Comparison of ENCODE assay signal across 18 cellular contexts in the genomic region with DNA sequence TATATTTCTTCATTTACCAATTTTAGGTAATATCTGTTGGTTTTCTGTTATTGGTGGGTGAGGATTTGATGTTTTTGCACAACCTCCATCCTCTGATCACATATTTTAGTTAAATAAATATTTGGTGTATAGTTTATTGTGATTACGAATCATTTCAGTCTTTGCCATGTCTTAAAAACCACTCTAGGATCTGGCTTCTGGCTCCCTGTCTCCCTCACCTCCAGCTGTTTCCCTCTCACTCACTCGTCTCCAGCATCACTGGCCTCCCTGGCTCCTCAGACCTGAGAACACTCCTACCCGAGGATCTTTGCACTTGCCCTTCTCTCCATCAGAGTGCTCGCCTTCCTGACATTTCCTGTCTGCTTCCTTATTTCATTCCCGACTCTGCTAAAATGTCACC. TPM values are rescaled to one million over a fixed set of nuclear protein-coding genes. Genes with fewer than 3 reads are reported as not detected.
DNase-seq lines count a peak whose midpoint lies in the region; ATAC-seq, FAIRE-seq and TF ChIP-seq lines count a peak whose summit lies in the region.
"Had no signal": no experiment of that assay in that cellular context is flagged by ENCODE, and none has a peak within 500 bp of the region (broad histone marks: within the 10 kb centered on the region; RNA-seq: fewer than 3 reads in every experiment).

No MANE protein-coding gene starts in this region.

- CTCF ChIA-PET in H1 (lab: Charles Lee; ENCODE audit: partially characterized antibody) (interaction anchor here (0.6 kb wide), 1 partner anchor 47 kb away, joined by 3 read pairs; no protein-coding TSS in a partner anchor), T-cell (lab: Charles Lee) (no interaction called here)

- H3K23ac ChIP-seq in H1 (ENCODE audit: insufficient read length) (no peak overlapping the region), neuronal stem cell (ENCODE audit: low read depth, low read length, poor library complexity) (no peak overlapping the region)

- TF ChIP-seq EP300 in H1 (IDR thresholded peaks at IDR 0.05; ENCODE audit: borderline replicate concordance in 1 of 2, low read depth in 2 of 2, low read length in 2 of 2), result no peak

- H4K20me1 ChIP-seq in H1 (replicated peaks in 1 of 2; ENCODE audit: control insufficient read depth in 1 of 2, insufficient read depth in 2 of 2, low read length in 2 of 2), result no peaks in the 10 kb centered on the region
- H4K20me1 ChIP-seq: BLaER1 had no signal

- H3K4me2 ChIP-seq in H1 (ENCODE audit: insufficient read depth in 1 of 2, low read depth in 2 of 2, low read length in 2 of 2) (no peak overlapping the region), neuronal stem cell (ENCODE audit: insufficient read depth, low read length, poor library complexity, severe bottlenecking) (no peak overlapping the region)
- H3K4me2 ChIP-seq: BLaER1 had no signal

- whole genome bisulfite sequencing in H1 (ENCODE audit: extremely low coverage in 1 of 2, insufficient coverage in 1 of 2, insufficient read length in 1 of 2, insufficient replicate concordance in 2 of 2, low coverage in 1 of 2, low lambda C conversion rate in 2 of 2, missing lambda C conversion rate in 1 of 2), 2 experiments, result 84% methylated on average over 5 of the region's 5 CpGs; no CpG with 5 or more reads in 1 of the 2 experiments
- no CpG with 5 or more reads among the region's 5 CpGs for WGBS in neuronal stem cell (ENCODE audit: extremely low coverage in 2 of 2, insufficient read length in 2 of 2, insufficient replicate concordance in 1 of 2), 2 donors

- H3K36me3 Mint-ChIP-seq in T-cell, result no peaks in the 10 kb centered on the region
- H3K36me3 Mint-ChIP-seq: CD14-positive monocyte; CD4-positive, alpha-beta memory T cell had no signal

- no peaks in the 10 kb centered on the region for H3K4me1 Mint-ChIP-seq in T-cell
- H3K4me1 Mint-ChIP-seq: CD4-positive, alpha-beta memory T cell had no signal

- no peak overlapping the region for H3K9ac ChIP-seq in H1 (replicated peaks in 1 of 4; ENCODE audit: extremely low read depth in 1 of 4, low read depth in 3 of 4, low read length in 3 of 4)
- no peak overlapping the region for H3K9ac ChIP-seq in neuronal stem cell (ENCODE audit: low read depth, low read length, poor library complexity)
- H3K9ac ChIP-seq: BLaER1 had no signal

- no peaks in the 10 kb centered on the region for H3K79me2 ChIP-seq in H1 (ENCODE audit: control insufficient read depth in 1 of 2, insufficient read depth in 2 of 2, low read length in 2 of 2)

- DNase-seq in NCI-H2227 treated with DMSO at 0.1 percent for 48 hours (lab: John Stamatoyannopoulos, UW) (peak; percentile 12), NCI-H2227 (lab: John Stamatoyannopoulos, UW; ENCODE audit: unreplicated experiment) (no peak), H1 (ENCODE audit: low read depth in 1 of 2, low spot score in 2 of 2) (no peak), neuronal stem cell (ENCODE audit: low spot score) (no peak), T-cell (no peak), NCI-H128 (lab: John Stamatoyannopoulos, UW; ENCODE audit: unreplicated experiment) (no peak)
- DNase-seq: CD4-positive, alpha-beta memory T cell; DMS153; DMS79; GDM1; GOT3; H9 had no signal

- H3K9me3 Mint-ChIP-seq in T-cell, result no peaks in the 10 kb centered on the region
- H3K9me3 Mint-ChIP-seq: CD4-positive, alpha-beta memory T cell; H9 had no signal

- no peak for TF ChIP-seq RAD21 in H1 (IDR thresholded peaks at IDR 0.05 in 1 of 2, conservative IDR thresholded peaks at IDR 0.05 in 1 of 2; ENCODE audit: low read depth in 2 of 2, low read length in 2 of 2)

- TF ChIP-seq CTCF in H1 (IDR thresholded peaks at IDR 0.05; ENCODE audit: control extremely low read depth in 1 of 3, insufficient read depth in 1 of 3, low read depth in 1 of 3, low read length in 3 of 3), result no peak

- no peaks in the 10 kb centered on the region for H3K36me3 ChIP-seq in H1 (ENCODE audit: control insufficient read depth in 2 of 4, insufficient read depth in 4 of 4, low read length in 3 of 4)
- no peaks in the 10 kb centered on the region for H3K36me3 ChIP-seq in neuronal stem cell (replicated peaks in 1 of 2; ENCODE audit: control insufficient read depth in 2 of 2, insufficient read depth in 2 of 2, low read length in 2 of 2)
- H3K36me3 ChIP-seq: BLaER1 had no signal

- H2BK20ac ChIP-seq in H1 (ENCODE audit: low read length), result peak overlapping the region; percentile 21; the same call in 1 of the 2 replicates

- H3K4me3 Mint-ChIP-seq in T-cell, result no peak overlapping the region
- H3K4me3 Mint-ChIP-seq: CD14-positive monocyte; CD4-positive, alpha-beta memory T cell had no signal

- no peak overlapping the region for H2BK5ac ChIP-seq in H1 (ENCODE audit: low read depth, low read length)
- H2BK5ac ChIP-seq in neuronal stem cell (ENCODE audit: low read length), result no peak overlapping the region

- no peak overlapping the region for H2BK120ac ChIP-seq in H1 (replicated peaks; ENCODE audit: low read depth, low read length)
- no peak overlapping the region for H2BK120ac ChIP-seq in neuronal stem cell (ENCODE audit: low read depth, low read length)

- H3K14ac ChIP-seq in H1 (ENCODE audit: insufficient read length) (no peak overlapping the region), neuronal stem cell (ENCODE audit: low read length) (no peak overlapping the region)

- H3K27ac ChIP-seq in H1 (ENCODE audit: low read depth, low read length) (no peak overlapping the region), neuronal stem cell (replicated peaks; ENCODE audit: low read length) (no peak overlapping the region)
- H3K27ac ChIP-seq: 22Rv1, BLaER1 had no signal

- H3K79me1 ChIP-seq in H1 (ENCODE audit: low read depth, low read length) (no peaks in the 10 kb centered on the region), neuronal stem cell (ENCODE audit: low read depth, low read length) (no peaks in the 10 kb centered on the region)

- H3K27me3 Mint-ChIP-seq in T-cell, result peaks cover 10 to 16% of the 10 kb centered on the region in 2 donors

- TF ChIP-seq POLR2A in H1 (IDR thresholded peaks at IDR 0.05; ENCODE audit: control extremely low read depth in 1 of 2, low read depth in 2 of 2, low read length in 2 of 2), result no peak

- no peak overlapping the region for H2AFZ ChIP-seq in H1 (ENCODE audit: low read length)
- H2AFZ ChIP-seq in neuronal stem cell (ENCODE audit: low read length), result peak overlapping the region; percentile 8

- FAIRE-seq in H1 (lab: Jason Lieb, UNC), result no peak
- FAIRE-seq: GM12892, GM18507 had no signal

- H4K5ac ChIP-seq in H1 (ENCODE audit: insufficient read length, low read depth, low read length), result no peak overlapping the region

- H2BK12ac ChIP-seq in H1 (ENCODE audit: low read depth, low read length), result peak overlapping the region; percentile 80; the same call in 1 of the 2 replicates
- no peak overlapping the region for H2BK12ac ChIP-seq in neuronal stem cell (ENCODE audit: low read length)

- no peak overlapping the region for H3K56ac ChIP-seq in H1 (replicated peaks; ENCODE audit: insufficient read length, low read depth, low read length)

- H3K4me3 ChIP-seq in H1 (ENCODE audit: extremely low read depth in 1 of 4, insufficient read depth in 2 of 4, low read depth in 3 of 4, low read length in 4 of 4) (no peak overlapping the region), neuronal stem cell (ENCODE audit: low read length in 2 of 2) (no peak overlapping the region)
- H3K4me3 ChIP-seq: BLaER1 had no signal

- no peak overlapping the region for H4K91ac ChIP-seq in H1 (replicated peaks; ENCODE audit: insufficient read length, low read length)
- no peak overlapping the region for H4K91ac ChIP-seq in neuronal stem cell (ENCODE audit: low read depth, low read length, poor library complexity)

- H3K27me3 ChIP-seq in H1 (replicated peaks in 1 of 4; ENCODE audit: control insufficient read depth in 3 of 4, extremely low read depth in 1 of 4, insufficient read depth in 3 of 4, low read length in 3 of 4) (peaks cover 0 to 3% (median 0%) of the 10 kb centered on the region in 4 experiments; a peak in 1 of 7 replicates), neuronal stem cell (ENCODE audit: control insufficient read depth in 3 of 3, insufficient read depth in 3 of 3, low read depth in 1 of 3, low read length in 3 of 3) (peaks cover 0 to 48% (median 0%) of the 10 kb centered on the region in 3 experiments)
- H3K27me3 ChIP-seq: BLaER1 had no signal

- no peak for ATAC-seq in GM18511 (IDR thresholded peaks at IDR 0.05; ENCODE audit: unreplicated experiment)
- ATAC-seq in T-cell (replicated peaks in 1 of 4), result no peak

- no peak overlapping the region for H3K18ac ChIP-seq in H1 (ENCODE audit: extremely low read depth, low read length)
- H3K18ac ChIP-seq in neuronal stem cell (ENCODE audit: low read length), result no peak overlapping the region

- H2AK5ac ChIP-seq in H1 (ENCODE audit: low read depth, low read length) (no peak overlapping the region), neuronal stem cell (ENCODE audit: low read depth, low read length) (no peak overlapping the region)

- H3K4me1 ChIP-seq in H1 (replicated peaks in 1 of 4; ENCODE audit: control insufficient read depth in 3 of 4, insufficient read depth in 4 of 4, low read length in 3 of 4) (peaks cover 0 to 11% (median 6%) of the 10 kb centered on the region in 4 experiments; a peak in 4 of 7 replicates), neuronal stem cell (ENCODE audit: control insufficient read depth in 2 of 2, insufficient read depth in 1 of 2, low read depth in 1 of 2, low read length in 2 of 2) (peaks cover 2 to 5% of the 10 kb centered on the region in 2 donors)
- H3K4me1 ChIP-seq: BLaER1 had no signal

- H2BK15ac ChIP-seq in H1 (ENCODE audit: low read length) (no peak overlapping the region), neuronal stem cell (ENCODE audit: low read length) (no peak overlapping the region)

- no peaks in the 10 kb centered on the region for H3K9me3 ChIP-seq in H1 (ENCODE audit: insufficient read depth in 2 of 2, low read depth in 1 of 2, low read length in 1 of 2)
- H3K9me3 ChIP-seq in neuronal stem cell (replicated peaks in 1 of 2; ENCODE audit: control insufficient read depth in 2 of 2, insufficient read depth in 1 of 2, low read depth in 1 of 2, low read length in 2 of 2), result no peaks in the 10 kb centered on the region
- H3K9me3 ChIP-seq: BLaER1 had no signal

- POLR2A ChIA-PET in H1 (lab: Charles Lee; ENCODE audit: partially characterized antibody) (no interaction called here), T-cell (lab: Charles Lee) (no interaction called here)

- H4K8ac ChIP-seq in H1 (ENCODE audit: extremely low read depth, insufficient read depth, low read length) (peak overlapping the region; percentile 18; the same call in 1 of the 2 replicates), neuronal stem cell (ENCODE audit: low read depth, low read length) (no peak overlapping the region)

- no peak overlapping the region for H3K27ac Mint-ChIP-seq in T-cell
- H3K27ac Mint-ChIP-seq: H9 had no signal

- H3K4ac ChIP-seq in H1 (replicated peaks; ENCODE audit: insufficient read length, low read depth, low read length) (no peak overlapping the region), neuronal stem cell (ENCODE audit: low read length) (no peak overlapping the region)

- no peaks in the 10 kb centered on the region; the same call in 1 of the 2 replicates for H3K23me2 ChIP-seq in H1 (ENCODE audit: low read depth, low read length)

RNA-seq across cellular contexts. Expression of gene NRF1, which starts 50.7 kb away (rescaled TPM):
- 16.7 and 21.4 TPM in 2 replicates for total RNA-seq in H1 (2021; fragmentation: NEBNext Ultra II Directional; extraction: Animal tissue kit (Norgen Biotek cat#: 25700))
- 17.7 and 18.2 TPM in 2 replicates for polyA plus RNA-seq in H1 (2011; rRNA removed)
- polyA plus RNA-seq in H1 (2011; cell fraction: cytosol; rRNA removed), result 18.9 TPM
- polyA plus RNA-seq in H1 (2011; cell fraction: nucleus; rRNA removed), result 27.0 TPM
- 12.4 to 17.7 TPM (median 16.5 TPM) in 4 replicates for polyA plus RNA-seq in H1 (2012, experiment 1 of 2)
- 8.7 TPM for polyA plus RNA-seq in H1 (2012, experiment 2 of 2)
- polyA plus RNA-seq in H1 (2013, experiment 1 of 2), result 7.2 TPM
- polyA plus RNA-seq in H1 (2013, experiment 2 of 2), result 7.3 TPM
- 62.8 and 78.0 TPM in 2 replicates for polyA minus RNA-seq in H1 (2011; rRNA and poly(A)+ RNA removed)
- 21.5 TPM for polyA minus RNA-seq in H1 (2011; cell fraction: cytosol; rRNA and poly(A)+ RNA removed)
- polyA minus RNA-seq in H1 (2011; cell fraction: nucleus; rRNA and poly(A)+ RNA removed), result 55.4 TPM
- polyA plus RNA-seq in neuronal stem cell (2013, experiment 1 of 2), result 14.3 TPM
- 14.5 TPM for polyA plus RNA-seq in neuronal stem cell (2013, experiment 2 of 2)
- 10 to 100 TPM; 31.5 to 38.0 (median 35.6) TPM for total RNA-seq in T-cell

RNA-seq across cellular contexts. Expression of gene SMKR1, which starts 58.5 kb away (rescaled TPM):
- 0.39 and 1.2 TPM in 2 replicates for total RNA-seq in H1 (2021; fragmentation: NEBNext Ultra II Directional; extraction: Animal tissue kit (Norgen Biotek cat#: 25700))
- 0.31 and 1.6 TPM in 2 replicates for polyA plus RNA-seq in H1 (2011; rRNA removed)
- 0.92 TPM for polyA plus RNA-seq in H1 (2011; cell fraction: cytosol; rRNA removed)
- not detected for polyA plus RNA-seq in H1 (2011; cell fraction: nucleus; rRNA removed)
- polyA plus RNA-seq in H1 (2012, experiment 1 of 2), result 0.71 to 1.7 TPM (median 0.97 TPM) in 4 replicates
- polyA plus RNA-seq in H1 (2012, experiment 2 of 2), result 0.76 TPM
- polyA plus RNA-seq in H1 (2013, experiment 1 of 2), result 0.77 TPM
- polyA plus RNA-seq in H1 (2013, experiment 2 of 2), result 0.53 TPM
- 0.22 TPM in 1 of 2 replicates, not detected in the other for polyA minus RNA-seq in H1 (2011; rRNA and poly(A)+ RNA removed)
- polyA minus RNA-seq in H1 (2011; cell fraction: cytosol; rRNA and poly(A)+ RNA removed), result not detected
- polyA minus RNA-seq in H1 (2011; cell fraction: nucleus; rRNA and poly(A)+ RNA removed), result not detected
- polyA plus RNA-seq in neuronal stem cell (2013, experiment 1 of 2), result 3.5 TPM
- 3.6 TPM for polyA plus RNA-seq in neuronal stem cell (2013, experiment 2 of 2)
- 1 to 10 TPM; 1.3 to 3.6 (median 2.2) TPM for total RNA-seq in T-cell
- polyA plus RNA-seq: CD14-positive monocyte had no signal
